ENCODE assay signal across 17 cellular contexts in the genomic region with DNA sequence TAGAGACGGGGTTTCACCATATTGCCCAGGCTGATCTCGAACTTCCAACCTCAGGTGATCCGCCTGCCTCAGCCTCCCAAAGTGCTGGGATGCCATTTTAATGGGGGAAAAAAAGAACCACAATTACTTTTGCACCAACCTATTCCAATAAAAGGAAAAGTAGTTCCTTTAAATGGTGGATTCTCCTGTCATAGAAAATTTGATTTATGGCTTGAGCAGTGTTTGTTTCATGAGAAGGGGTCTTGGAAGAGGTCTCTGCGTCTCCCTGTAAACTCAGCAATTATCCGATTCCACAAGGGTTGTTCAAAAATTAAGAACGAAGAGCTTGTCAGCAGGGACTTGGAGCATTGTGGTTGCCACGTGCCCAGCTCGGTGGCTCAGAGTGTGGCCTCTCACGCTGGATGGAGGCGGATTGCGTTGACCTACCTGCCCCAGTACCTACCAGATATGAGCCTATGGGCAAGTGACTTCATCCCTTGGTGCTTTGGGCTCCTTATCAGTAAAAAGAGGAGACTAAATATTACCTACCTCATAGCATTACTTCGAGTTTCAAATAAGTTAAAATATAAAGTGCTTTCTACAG. TPM values are rescaled to one million over a fixed set of nuclear protein-coding genes. Genes with fewer than 3 reads are reported as not detected.
"Had no signal": no experiment of that assay in that cellular context is flagged by ENCODE, and none has a peak within 500 bp of the region (broad histone marks: within the 10 kb centered on the region; RNA-seq: fewer than 3 reads in every experiment).

No MANE protein-coding gene starts in this region.

- DNase-seq: activated B cell treated with CpG ODN at 0.5 μM for 24 hours; activated CD4-positive, alpha-beta T cell treated with anti-CD3 and anti-CD28 coated beads, Interleukin-2, amount 50 U/mL, for 1 hour; activated naive CD4-positive, alpha-beta T cell treated with anti-CD3 and anti-CD28 coated beads for 36 hours; effector memory CD4-positive, alpha-beta T cell; heart right ventricle; left lung; nephron progenitor cell; stimulated activated CD4-positive, alpha-beta T cell treated with anti-CD3 and anti-CD28 coated beads, Interleukin-2, amount 100 ng/mL, for 24 hours; stimulated activated naive CD8-positive, alpha-beta T cell treated with anti-CD3 and anti-CD28 coated beads, Interleukin-15, Interleukin-2, amounts not matched to agents 100 U/mL and 50 U/mL, for 24 hours had no signal

- H3K4me3 Mint-ChIP-seq: activated B cell treated with CpG ODN at 0.5 μM for 24 hours; activated naive CD4-positive, alpha-beta T cell treated with anti-CD3 and anti-CD28 coated beads for 36 hours; dendritic cell treated with granulocyte-macrophage colony-stimulating factor and Interleukin-4, amounts not matched to agents 40 ng/mL and 50 ng/mL, for 4 days; T-helper 2 cell treated with Interferon-gamma antibody and Interleukin-4, amounts not matched to agents 5 μg/mL and 100 μg/mL, for 36 hours had no signal

- H3K9me3 ChIP-seq: adrenal gland, esophagus muscularis mucosa, gastroesophageal sphincter, heart right ventricle, left lung, psoas muscle, tibial nerve had no signal

- H3K27ac Mint-ChIP-seq: activated B cell treated with CpG ODN at 0.5 μM for 24 hours; activated T-helper 2 cell treated with anti-CD3 and anti-CD28 coated beads, Interferon-gamma antibody, Interleukin-2, Interleukin-4, amounts not matched to agents 10 μg/mL and 5 μg/mL and 100 μg/mL, durations not matched to agents 14 hours and 24 hours and 36 hours; dendritic cell treated with granulocyte-macrophage colony-stimulating factor and Interleukin-4, amounts not matched to agents 40 ng/mL and 50 ng/mL, for 4 days; nephron progenitor cell; T-helper 2 cell treated with Interferon-gamma antibody and Interleukin-4, amounts not matched to agents 5 μg/mL and 100 μg/mL, for 36 hours had no signal

- H3K27me3 ChIP-seq: adrenal gland, esophagus muscularis mucosa, gastroesophageal sphincter, heart right ventricle, left lung, tibial nerve had no signal

- H3K27me3 Mint-ChIP-seq: activated B cell treated with CpG ODN at 0.5 μM for 24 hours; dendritic cell treated with granulocyte-macrophage colony-stimulating factor and Interleukin-4, amounts not matched to agents 40 ng/mL and 50 ng/mL, for 4 days had no signal

- ATAC-seq: gastroesophageal sphincter; heart right ventricle; left lung; psoas muscle; stimulated activated naive CD8-positive, alpha-beta T cell treated with anti-CD3 and anti-CD28 coated beads, Interleukin-15, Interleukin-2, amounts not matched to agents 100 U/mL and 50 U/mL, for 24 hours had no signal

- H3K9me3 Mint-ChIP-seq: activated B cell treated with CpG ODN at 0.5 μM for 24 hours; activated naive CD4-positive, alpha-beta T cell treated with anti-CD3 and anti-CD28 coated beads for 36 hours; activated T-helper 2 cell treated with anti-CD3 and anti-CD28 coated beads, Interferon-gamma antibody, Interleukin-2, Interleukin-4, amounts not matched to agents 10 μg/mL and 5 μg/mL and 100 μg/mL, durations not matched to agents 14 hours and 24 hours and 36 hours; dendritic cell treated with granulocyte-macrophage colony-stimulating factor and Interleukin-4, amounts not matched to agents 40 ng/mL and 50 ng/mL, for 4 days; nephron progenitor cell; T-helper 2 cell treated with Interferon-gamma antibody and Interleukin-4, amounts not matched to agents 5 μg/mL and 100 μg/mL, for 36 hours had no signal

- H3K27ac ChIP-seq: heart right ventricle, left lung, psoas muscle had no signal

- H3K4me3 ChIP-seq: adrenal gland, esophagus muscularis mucosa, gastroesophageal sphincter, heart right ventricle, left lung, psoas muscle, tibial nerve had no signal

RNA-seq across cellular contexts. Expression of a gene that starts 31.3 kb away (rescaled TPM):
- total RNA-seq: activated naive CD4-positive, alpha-beta T cell treated with anti-CD3 and anti-CD28 coated beads for 36 hours had no signal
